In the genomic region with DNA sequence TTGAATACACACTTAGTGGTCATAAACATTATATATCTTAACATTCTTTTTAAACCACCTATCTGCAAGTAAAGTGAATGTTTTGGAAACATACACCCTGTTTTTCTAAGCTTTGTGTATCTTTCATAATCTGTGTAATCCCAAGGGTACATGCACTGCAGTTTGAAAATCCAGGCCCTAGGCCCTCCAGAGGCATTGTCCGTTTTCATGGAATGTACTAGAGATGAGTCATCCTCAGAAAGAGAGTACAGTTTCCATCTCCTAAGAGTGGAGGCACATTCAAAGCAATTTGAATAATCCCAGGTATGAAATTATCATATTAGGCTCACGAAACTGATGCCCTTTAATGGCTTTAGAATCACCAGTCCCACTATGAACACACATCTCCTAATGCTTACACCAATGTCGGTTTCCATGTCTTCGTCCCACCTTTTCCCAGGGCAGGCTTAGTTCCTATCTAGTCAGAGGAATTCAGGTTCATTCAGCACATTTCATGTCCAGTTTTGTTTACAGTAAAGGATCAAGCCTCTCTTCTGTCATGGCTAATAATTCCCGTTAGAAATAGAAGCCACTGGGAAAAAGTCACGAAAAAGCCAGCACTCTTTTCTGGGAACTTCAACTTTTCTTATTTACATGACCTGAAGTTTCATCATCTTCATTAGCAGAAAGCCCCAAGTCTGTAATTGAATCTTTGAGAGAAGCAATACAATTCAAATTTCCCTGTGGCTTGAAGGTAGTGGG, we compare ENCODE assay signal across 13 cellular contexts. TPM values are rescaled to one million over a fixed set of nuclear protein-coding genes. Genes with fewer than 3 reads are reported as not detected.
DNase-seq lines count a peak whose midpoint lies in the region; ATAC-seq and TF ChIP-seq lines count a peak whose summit lies in the region.
"Had no signal": no experiment of that assay in that cellular context is flagged by ENCODE, and none has a peak within 500 bp of the region (broad histone marks: within the 10 kb centered on the region; RNA-seq: fewer than 3 reads in every experiment).

No MANE protein-coding gene starts in this region.

- H3K4me1 ChIP-seq in HCT116 (ENCODE audit: control insufficient read depth in 1 of 2, insufficient read depth in 2 of 2, low read length in 2 of 2) (peaks cover 10 to 18% of the 10 kb centered on the region in 2 experiments; a peak in 3 of 4 replicates), body of pancreas (peaks cover 7% of the 10 kb centered on the region), right atrium auricular region (peaks cover 0 to 7% of the 10 kb centered on the region in 2 donors)

- H3K27me3 ChIP-seq in HCT116 (ENCODE audit: insufficient read depth, low read length) (no peaks in the 10 kb centered on the region), body of pancreas (no peaks in the 10 kb centered on the region), right atrium auricular region (no peaks in the 10 kb centered on the region), dorsolateral prefrontal cortex (no peaks in the 10 kb centered on the region)
- H3K27me3 ChIP-seq: upper lobe of left lung had no signal

- H2AFZ ChIP-seq in HCT116 (ENCODE audit: low read depth, low read length, poor library complexity, severe bottlenecking): peak overlapping the region; percentile 55

- TF ChIP-seq CTCF in HCT116 (IDR thresholded peaks at IDR 0.05 in 2 of 3, conservative IDR thresholded peaks at IDR 0.05 in 1 of 3; ENCODE audit: borderline replicate concordance in 1 of 3, insufficient read depth in 1 of 3, low read depth in 2 of 3, low read length in 2 of 3) (no peak), body of pancreas (IDR thresholded peaks at IDR 0.05) (no peak), right atrium auricular region (IDR thresholded peaks at IDR 0.05) (no peak), dorsolateral prefrontal cortex (IDR thresholded peaks at IDR 0.05 in 54 of 56, conservative IDR thresholded peaks at IDR 0.05 in 2 of 56; ENCODE audit: low read depth in 1 of 56, partially characterized antibody in 56 of 56) (no peak)

- H3K9me3 ChIP-seq in HCT116 (ENCODE audit: control insufficient read depth in 1 of 2, insufficient read depth in 1 of 2, low read depth in 1 of 2, low read length in 2 of 2) (no peaks in the 10 kb centered on the region), body of pancreas (no peaks in the 10 kb centered on the region), right atrium auricular region (no peaks in the 10 kb centered on the region)
- H3K9me3 ChIP-seq: upper lobe of left lung had no signal

- TF ChIP-seq RAD21 in HCT116 (IDR thresholded peaks at IDR 0.05; ENCODE audit: low read depth): no peak

- BruUV-seq in HCT116 (replicated peaks; lab: Mats Ljungman, UMichigan): no TSS peak

- CTCF ChIA-PET in HCT116 (lab: Charles Lee): no interaction called here

- no peak overlapping the region for H3K4me3 ChIP-seq in HCT116 (replicated peaks in 1 of 2; ENCODE audit: low read depth in 1 of 2, low read length in 2 of 2)
- no peak overlapping the region for H3K4me3 ChIP-seq in body of pancreas
- no peak overlapping the region for H3K4me3 ChIP-seq in right atrium auricular region
- H3K4me3 ChIP-seq in skin epidermis: no peak overlapping the region
- H3K4me3 ChIP-seq in dorsolateral prefrontal cortex: no peak overlapping the region
- H3K4me3 ChIP-seq: upper lobe of left lung had no signal

- H3K27ac ChIP-seq in HCT116 (ENCODE audit: low read depth, low read length) (no peak overlapping the region), body of pancreas (peak overlapping the region in 1 of 4 donors; percentile 34), right atrium auricular region (peak overlapping the region; percentile 29 to 48), skin epidermis (peak overlapping the region in 15 of 21 experiments; percentile 1 to 81 (median 36)), dorsolateral prefrontal cortex (peak overlapping the region in 6 of 59 donors; percentile 6 to 40 (median 26))
- H3K27ac ChIP-seq: VCaP had no signal

- intact Hi-C loops in HCT116 (cut with micrococcal nuclease): no loop called here
- intact Hi-C loops in body of pancreas (cut with DNase I): no loop called here
- intact Hi-C loops in dorsolateral prefrontal cortex (cut with DNase I): no loop called here

- 80 to 83% methylated on average over 6 of the region's 6 CpGs for WGBS in body of pancreas, 2 donors

- H3K79me2 ChIP-seq in HCT116 (ENCODE audit: insufficient read depth, low read length): no peaks in the 10 kb centered on the region

- no peaks in the 10 kb centered on the region for H4K20me1 ChIP-seq in HCT116 (ENCODE audit: insufficient read depth)

- TF ChIP-seq POLR2A in HCT116 (IDR thresholded peaks at IDR 0.05; ENCODE audit: borderline replicate concordance, extremely low read depth, insufficient read depth, insufficient read length): no peak
- TF ChIP-seq POLR2A in body of pancreas (IDR thresholded peaks at IDR 0.05): no peak

- H3K9me2 ChIP-seq in HCT116 (ENCODE audit: insufficient read depth): no peaks in the 10 kb centered on the region

- no peaks in the 10 kb centered on the region for H3K36me3 ChIP-seq in HCT116 (ENCODE audit: control insufficient read depth in 1 of 2, insufficient read depth in 2 of 2, low read length in 2 of 2)
- no peaks in the 10 kb centered on the region for H3K36me3 ChIP-seq in body of pancreas (replicated peaks in 1 of 2; ENCODE audit: insufficient read depth in 1 of 2, low read depth in 2 of 2)
- H3K36me3 ChIP-seq in right atrium auricular region: no peaks in the 10 kb centered on the region
- H3K36me3 ChIP-seq: upper lobe of left lung had no signal

- H3K4me2 ChIP-seq in HCT116 (ENCODE audit: low read length): peak overlapping the region; percentile 19

- no peak overlapping the region for H3K9ac ChIP-seq in HCT116 (ENCODE audit: low read length)

- ATAC-seq in HCT116: peak; percentile 77
- peak; percentile 49 for ATAC-seq in body of pancreas

- DNase-seq in HCT116 (ENCODE audit: low read depth, low spot score) (no peak), body of pancreas (no peak), right atrium auricular region (ENCODE audit: low spot score) (no peak), NCI-H2081 treated with DMSO at 0.1 percent for 48 hours (lab: John Stamatoyannopoulos, UW) (no peak), GM19238 (ENCODE audit: insufficient read length, low spot score) (no peak), dorsolateral prefrontal cortex (no peak), NCI-H187 (lab: John Stamatoyannopoulos, UW) (no peak)
- DNase-seq: activated naive CD4-positive, alpha-beta T cell; naive B cell; stimulated activated CD4-positive, alpha-beta T cell treated with anti-CD3 and anti-CD28 coated beads, Interleukin-4, amount 100 ng/mL, for 1 hour; upper lobe of left lung had no signal

- RAD21 ChIA-PET in HCT116 (lab: Charles Lee; ENCODE audit: low non-redundant PET in 1 of 2, low total read pairs in 2 of 2, uncharacterized antibody in 2 of 2, unreplicated experiment in 2 of 2): no interaction called here

- POLR2A ChIA-PET in HCT116 (lab: Charles Lee): no interaction called here

TF ChIP-seq in HCT116, 20 proteins besides CTCF, POLR2A, EP300 and RAD21 (continues in another document):
- TF ChIP-seq, protein P1, sequence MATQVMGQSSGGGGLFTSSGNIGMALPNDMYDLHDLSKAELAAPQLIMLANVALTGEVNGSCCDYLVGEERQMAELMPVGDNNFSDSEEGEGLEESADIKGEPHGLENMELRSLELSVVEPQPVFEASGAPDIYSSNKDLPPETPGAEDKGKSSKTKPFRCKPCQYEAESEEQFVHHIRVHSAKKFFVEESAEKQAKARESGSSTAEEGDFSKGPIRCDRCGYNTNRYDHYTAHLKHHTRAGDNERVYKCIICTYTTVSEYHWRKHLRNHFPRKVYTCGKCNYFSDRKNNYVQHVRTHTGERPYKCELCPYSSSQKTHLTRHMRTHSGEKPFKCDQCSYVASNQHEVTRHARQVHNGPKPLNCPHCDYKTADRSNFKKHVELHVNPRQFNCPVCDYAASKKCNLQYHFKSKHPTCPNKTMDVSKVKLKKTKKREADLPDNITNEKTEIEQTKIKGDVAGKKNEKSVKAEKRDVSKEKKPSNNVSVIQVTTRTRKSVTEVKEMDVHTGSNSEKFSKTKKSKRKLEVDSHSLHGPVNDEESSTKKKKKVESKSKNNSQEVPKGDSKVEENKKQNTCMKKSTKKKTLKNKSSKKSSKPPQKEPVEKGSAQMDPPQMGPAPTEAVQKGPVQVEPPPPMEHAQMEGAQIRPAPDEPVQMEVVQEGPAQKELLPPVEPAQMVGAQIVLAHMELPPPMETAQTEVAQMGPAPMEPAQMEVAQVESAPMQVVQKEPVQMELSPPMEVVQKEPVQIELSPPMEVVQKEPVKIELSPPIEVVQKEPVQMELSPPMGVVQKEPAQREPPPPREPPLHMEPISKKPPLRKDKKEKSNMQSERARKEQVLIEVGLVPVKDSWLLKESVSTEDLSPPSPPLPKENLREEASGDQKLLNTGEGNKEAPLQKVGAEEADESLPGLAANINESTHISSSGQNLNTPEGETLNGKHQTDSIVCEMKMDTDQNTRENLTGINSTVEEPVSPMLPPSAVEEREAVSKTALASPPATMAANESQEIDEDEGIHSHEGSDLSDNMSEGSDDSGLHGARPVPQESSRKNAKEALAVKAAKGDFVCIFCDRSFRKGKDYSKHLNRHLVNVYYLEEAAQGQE (IDR thresholded peaks at IDR 0.05; ENCODE audit: low read depth): no peak
- TF ChIP-seq CEBPB (IDR thresholded peaks at IDR 0.05; ENCODE audit: low read depth): no peak; the same call in 1 of the 2 replicates
- no peak for TF ChIP-seq TCF7L2 (IDR thresholded peaks at IDR 0.05; ENCODE audit: borderline replicate concordance, extremely low read depth, insufficient read depth, insufficient read length)
- peak; percentile 58; the same call in 1 of the 2 replicates for TF ChIP-seq JUND (IDR thresholded peaks at IDR 0.05)
- no peak for TF ChIP-seq EZH2phosphoT487 (IDR thresholded peaks at IDR 0.05; ENCODE audit: borderline replicate concordance)
- TF ChIP-seq, protein P2, sequence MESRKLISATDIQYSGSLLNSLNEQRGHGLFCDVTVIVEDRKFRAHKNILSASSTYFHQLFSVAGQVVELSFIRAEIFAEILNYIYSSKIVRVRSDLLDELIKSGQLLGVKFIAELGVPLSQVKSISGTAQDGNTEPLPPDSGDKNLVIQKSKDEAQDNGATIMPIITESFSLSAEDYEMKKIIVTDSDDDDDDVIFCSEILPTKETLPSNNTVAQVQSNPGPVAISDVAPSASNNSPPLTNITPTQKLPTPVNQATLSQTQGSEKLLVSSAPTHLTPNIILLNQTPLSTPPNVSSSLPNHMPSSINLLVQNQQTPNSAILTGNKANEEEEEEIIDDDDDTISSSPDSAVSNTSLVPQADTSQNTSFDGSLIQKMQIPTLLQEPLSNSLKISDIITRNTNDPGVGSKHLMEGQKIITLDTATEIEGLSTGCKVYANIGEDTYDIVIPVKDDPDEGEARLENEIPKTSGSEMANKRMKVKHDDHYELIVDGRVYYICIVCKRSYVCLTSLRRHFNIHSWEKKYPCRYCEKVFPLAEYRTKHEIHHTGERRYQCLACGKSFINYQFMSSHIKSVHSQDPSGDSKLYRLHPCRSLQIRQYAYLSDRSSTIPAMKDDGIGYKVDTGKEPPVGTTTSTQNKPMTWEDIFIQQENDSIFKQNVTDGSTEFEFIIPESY (IDR thresholded peaks at IDR 0.05; ENCODE audit: extremely low read depth, insufficient replicate concordance, low read length): no peak

RNA-seq across cellular contexts. Expression of a gene that starts 39.5 kb away (rescaled TPM):
- total RNA-seq in HCT116 (2021; ENCODE audit: unreplicated experiment): 742 TPM
- 668 and 736 TPM in 2 replicates for polyA plus RNA-seq in HCT116 (2012)
- total RNA-seq in body of pancreas: 100 to 1,000 TPM; 266 to 433 TPM
- 10 to 100 TPM; 26.8 to 37.3 TPM for total RNA-seq in right atrium auricular region
- total RNA-seq in dorsolateral prefrontal cortex: 100 to 1,000 TPM in 29 of 120 experiments, 10 to 100 TPM in 87, 1 to 10 TPM in 4; 6.5 to 291 (median 54.5) TPM
